ENCODE assay signal across 11 cellular contexts in the genomic region with DNA sequence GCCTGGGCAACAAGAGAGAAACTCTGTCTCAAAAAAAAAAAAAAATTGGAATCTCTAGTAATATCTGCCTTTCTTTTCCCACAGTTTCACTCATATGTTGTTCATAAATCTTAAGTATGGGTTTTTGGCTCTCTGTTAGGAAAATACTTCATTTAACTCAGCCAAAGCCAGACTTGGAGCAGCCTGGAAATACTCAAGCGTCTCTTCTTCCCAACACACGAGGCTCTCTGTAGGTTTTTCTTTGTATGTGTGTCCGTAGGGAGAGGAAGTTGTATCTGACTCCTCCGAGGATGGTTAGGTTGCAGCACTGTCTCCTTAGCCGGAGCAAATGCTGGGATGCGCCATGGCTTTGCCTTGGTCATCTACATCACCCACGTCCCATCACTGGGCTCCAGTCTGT. TPM values are rescaled to one million over a fixed set of nuclear protein-coding genes. Genes with fewer than 3 reads are reported as not detected.
DNase-seq lines count a peak whose midpoint lies in the region; ATAC-seq, FAIRE-seq and TF ChIP-seq lines count a peak whose summit lies in the region.
"Not testable (repeated sequence)": the region's sequence is repeated elsewhere in the genome, so short reads cannot be mapped to it uniquely, and the experiment has no call there.
"Had no signal": no experiment of that assay in that cellular context is flagged by ENCODE, and none has a peak within 500 bp of the region (broad histone marks: within the 10 kb centered on the region; RNA-seq: fewer than 3 reads in every experiment).

No MANE protein-coding gene starts in this region.

- not testable (repeated sequence) for DNase-seq in bronchial epithelial cell (ENCODE audit: low read depth); thoracic aorta (ENCODE audit: low spot score)
- DNase-seq in esophagus muscularis mucosa (ENCODE audit: extremely low spot score) (peak; percentile 66), fibroblast of the aortic adventitia (ENCODE audit: low read depth) (peak; percentile 14)

- not testable (repeated sequence) for H3K4me3 ChIP-seq in bronchial epithelial cell (ENCODE audit: low read depth, low read length); esophagus muscularis mucosa; fibroblast of the aortic adventitia (ENCODE audit: low read depth, low read length)
- peak overlapping the region; percentile 41 for H3K4me3 ChIP-seq in thoracic aorta

- 37% methylated on average over 7 of the region's 7 CpGs for WGBS in esophagus muscularis mucosa

- H3K9me3 ChIP-seq in esophagus muscularis mucosa, thoracic aorta: not testable (repeated sequence)

- not testable (repeated sequence) for TF ChIP-seq POLR2A in esophagus muscularis mucosa (IDR thresholded peaks at IDR 0.05; ENCODE audit: low read depth)

- H3K27ac ChIP-seq in esophagus muscularis mucosa (replicated peaks in 1 of 4); thoracic aorta: not testable (repeated sequence)

- H3K27me3 ChIP-seq in bronchial epithelial cell (ENCODE audit: control insufficient read depth, insufficient read depth, low read length); esophagus muscularis mucosa; thoracic aorta (replicated peaks; ENCODE audit: insufficient read depth): not testable (repeated sequence)

- peak; percentile 40 for FAIRE-seq in bronchial epithelial cell (lab: Jason Lieb, UNC)

- not testable (repeated sequence) for ATAC-seq in thoracic aorta (ENCODE audit: insufficient number of reproducible peaks, low FRiP score, low read depth)

- not testable (repeated sequence) for TF ChIP-seq CTCF in bronchial epithelial cell (IDR thresholded peaks at IDR 0.05; ENCODE audit: insufficient read depth, low read length, severe bottlenecking); esophagus muscularis mucosa (IDR thresholded peaks at IDR 0.05); fibroblast of the aortic adventitia (IDR thresholded peaks at IDR 0.05; ENCODE audit: insufficient read depth, low read length); thoracic aorta (IDR thresholded peaks at IDR 0.05)

- TF ChIP-seq EP300 in esophagus muscularis mucosa (IDR thresholded peaks at IDR 0.05), result not testable (repeated sequence)

- not testable (repeated sequence) for H3K36me3 ChIP-seq in bronchial epithelial cell (ENCODE audit: control insufficient read depth, insufficient read depth, low read length); esophagus muscularis mucosa; thoracic aorta

- intact Hi-C loops in esophagus muscularis mucosa (cut with DNase I), result not testable (repeated sequence)

- peaks cover 0 to 11% (median 0%) of the 10 kb centered on the region in 4 donors for H3K4me1 ChIP-seq in esophagus muscularis mucosa
- H3K4me1 ChIP-seq in thoracic aorta (ENCODE audit: control insufficient read depth in 1 of 2, low read depth in 2 of 2), result peaks cover 10 to 32% of the 10 kb centered on the region in 2 donors

RNA-seq across cellular contexts. Expression of gene LYZL2, which starts 25.5 kb away (rescaled TPM):
- total RNA-seq in bronchial epithelial cell (not detected in 2 replicates), esophagus muscularis mucosa (not detected), fibroblast of the aortic adventitia (ENCODE audit: low replicate concordance) (not detected in 2 replicates), thoracic aorta (not detected)
- total RNA-seq: A673; CD4-positive, alpha-beta memory T cell; CD4-positive, CD25-positive, alpha-beta regulatory T cell; CD8-positive, alpha-beta memory T cell; Daoy; G401; GM12878 had no signal
